ENCODE assay signal across 1 cellular context in the genomic region with DNA sequence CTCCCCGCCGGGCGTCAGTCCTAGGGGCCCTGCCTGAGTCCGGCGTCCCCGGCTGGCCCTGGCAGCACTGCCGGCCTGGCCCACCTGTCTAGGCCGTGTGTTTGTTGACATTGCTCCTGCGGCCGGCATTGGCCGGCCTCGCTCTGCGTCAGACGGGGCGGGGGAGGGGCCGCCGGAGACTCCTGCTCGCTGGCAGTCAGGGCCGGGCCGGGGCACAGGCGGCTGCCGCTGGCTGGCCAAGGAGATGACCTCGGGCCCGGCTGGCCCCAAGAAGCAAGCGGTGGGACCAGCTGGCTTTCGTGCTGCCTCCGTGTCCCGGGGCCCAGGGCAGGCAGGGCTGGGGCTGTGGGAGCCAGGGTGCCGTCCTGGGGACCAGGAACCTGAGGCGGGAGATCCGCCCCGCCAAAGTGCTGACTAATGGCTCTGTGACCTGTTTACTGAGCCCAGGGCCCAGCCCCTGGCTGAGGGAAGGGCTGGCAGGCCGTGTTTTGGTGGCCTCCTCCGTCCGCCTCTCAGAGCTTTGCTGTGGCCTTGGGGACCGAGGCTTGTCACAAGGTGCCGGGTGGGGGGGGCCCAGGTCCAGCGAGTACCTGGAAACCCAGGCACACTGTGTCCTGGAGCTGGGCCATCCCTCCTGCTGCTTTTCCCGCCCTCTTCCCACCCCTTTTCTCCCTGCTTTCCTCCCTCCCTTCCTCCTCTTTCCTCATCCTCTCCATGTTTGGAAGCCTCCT.
A peak's percentile ranks its signal among the peaks of the same experiment; 100 is the strongest.
TF ChIP-seq lines count a peak whose summit lies in the region.

No MANE protein-coding gene starts in this region.

TF ChIP-seq in K562, 482 proteins besides CTCF, POLR2A, EP300 and RAD21 (continued from another document and continues in another):
- TF ChIP-seq, protein P1, sequence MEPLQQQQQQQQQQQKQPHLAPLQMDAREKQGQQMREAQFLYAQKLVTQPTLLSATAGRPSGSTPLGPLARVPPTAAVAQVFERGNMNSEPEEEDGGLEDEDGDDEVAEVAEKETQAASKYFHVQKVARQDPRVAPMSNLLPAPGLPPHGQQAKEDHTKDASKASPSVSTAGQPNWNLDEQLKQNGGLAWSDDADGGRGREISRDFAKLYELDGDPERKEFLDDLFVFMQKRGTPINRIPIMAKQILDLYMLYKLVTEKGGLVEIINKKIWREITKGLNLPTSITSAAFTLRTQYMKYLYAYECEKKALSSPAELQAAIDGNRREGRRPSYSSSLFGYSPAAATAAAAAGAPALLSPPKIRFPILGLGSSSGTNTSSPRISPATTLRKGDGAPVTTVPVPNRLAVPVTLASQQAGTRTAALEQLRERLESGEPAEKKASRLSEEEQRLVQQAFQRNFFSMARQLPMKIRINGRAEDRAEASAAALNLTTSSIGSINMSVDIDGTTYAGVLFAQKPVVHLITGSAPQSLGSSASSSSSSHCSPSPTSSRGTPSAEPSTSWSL (CRISPR knock-in tag; IDR thresholded peaks at IDR 0.05; ENCODE audit: borderline replicate concordance): no peak
- TF ChIP-seq PTBP1 (IDR thresholded peaks at IDR 0.05; ENCODE audit: low read depth, low read length) (no peak), SPI1 (IDR thresholded peaks at IDR 0.05; ENCODE audit: borderline replicate concordance, low read depth, low read length) (no peak), MAZ (CRISPR knock-in tag; conservative IDR thresholded peaks at IDR 0.05 in 1 of 2, IDR thresholded peaks at IDR 0.05 in 1 of 2) (peak; percentile 60 to 89), NBN (IDR thresholded peaks at IDR 0.05; ENCODE audit: low read depth) (no peak), TBP (optimal IDR thresholded peaks at IDR 0.05; ENCODE audit: low read depth, low read length) (peak; percentile 41), HDAC3 (IDR thresholded peaks at IDR 0.05; ENCODE audit: borderline replicate concordance, partially characterized antibody) (no peak), CCNT2 (IDR thresholded peaks at IDR 0.05; ENCODE audit: borderline replicate concordance, extremely low read depth, insufficient read length, low read depth, low read length) (peak; percentile 89), PHF20 (IDR thresholded peaks at IDR 0.05; ENCODE audit: partially characterized antibody) (no peak), ZNF24 (IDR thresholded peaks at IDR 0.05) (no peak), IRF2 (CRISPR knock-in tag; IDR thresholded peaks at IDR 0.05) (no peak), NR2F6 (CRISPR knock-in tag; IDR thresholded peaks at IDR 0.05) (no peak), STAT5B (CRISPR knock-in tag; IDR thresholded peaks at IDR 0.05) (no peak), HMG20B (CRISPR knock-in tag; IDR thresholded peaks at IDR 0.05) (no peak), TCF3 (CRISPR knock-in tag; IDR thresholded peaks at IDR 0.05) (no peak), CBFA2T2 (conservative IDR thresholded peaks at IDR 0.05) (no peak), ZBTB8A (IDR thresholded peaks at IDR 0.05; ENCODE audit: partially characterized antibody) (no peak), POU5F1 (IDR thresholded peaks at IDR 0.05; ENCODE audit: borderline replicate concordance, low read depth, low read length, partially characterized antibody) (no peak), NELFE (IDR thresholded peaks at IDR 0.05; ENCODE audit: insufficient read depth, insufficient read length) (no peak), TCFL5 (CRISPR knock-in tag; conservative IDR thresholded peaks at IDR 0.05) (no peak), ZNF780A (CRISPR knock-in tag; IDR thresholded peaks at IDR 0.05) (no peak), NFE2 (IDR thresholded peaks at IDR 0.05; ENCODE audit: low read depth) (peak; percentile 96), MTA2 (IDR thresholded peaks at IDR 0.05; ENCODE audit: low read depth) (no peak), ATF7 (IDR thresholded peaks at IDR 0.05) (peak; percentile 76), ZNF253 (CRISPR knock-in tag; conservative IDR thresholded peaks at IDR 0.05) (no peak), ZNF124 (CRISPR knock-in tag; IDR thresholded peaks at IDR 0.05) (no peak), ZNF644 (tag; IDR thresholded peaks at IDR 0.05; ENCODE audit: low read depth) (no peak), ZNF175 (CRISPR knock-in tag; IDR thresholded peaks at IDR 0.05; ENCODE audit: low read depth) (no peak), ZNF311 (CRISPR knock-in tag; IDR thresholded peaks at IDR 0.05) (no peak), POLR2H (tag; IDR thresholded peaks at IDR 0.05; ENCODE audit: low read depth) (no peak), WHSC1 (IDR thresholded peaks at IDR 0.05; ENCODE audit: low read length) (no peak), ZC3H8 (IDR thresholded peaks at IDR 0.05) (no peak)
- TF ChIP-seq, protein P2, sequence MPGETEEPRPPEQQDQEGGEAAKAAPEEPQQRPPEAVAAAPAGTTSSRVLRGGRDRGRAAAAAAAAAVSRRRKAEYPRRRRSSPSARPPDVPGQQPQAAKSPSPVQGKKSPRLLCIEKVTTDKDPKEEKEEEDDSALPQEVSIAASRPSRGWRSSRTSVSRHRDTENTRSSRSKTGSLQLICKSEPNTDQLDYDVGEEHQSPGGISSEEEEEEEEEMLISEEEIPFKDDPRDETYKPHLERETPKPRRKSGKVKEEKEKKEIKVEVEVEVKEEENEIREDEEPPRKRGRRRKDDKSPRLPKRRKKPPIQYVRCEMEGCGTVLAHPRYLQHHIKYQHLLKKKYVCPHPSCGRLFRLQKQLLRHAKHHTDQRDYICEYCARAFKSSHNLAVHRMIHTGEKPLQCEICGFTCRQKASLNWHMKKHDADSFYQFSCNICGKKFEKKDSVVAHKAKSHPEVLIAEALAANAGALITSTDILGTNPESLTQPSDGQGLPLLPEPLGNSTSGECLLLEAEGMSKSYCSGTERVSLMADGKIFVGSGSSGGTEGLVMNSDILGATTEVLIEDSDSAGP (CRISPR knock-in tag; IDR thresholded peaks at IDR 0.05): no peak
- TF ChIP-seq, protein P3, sequence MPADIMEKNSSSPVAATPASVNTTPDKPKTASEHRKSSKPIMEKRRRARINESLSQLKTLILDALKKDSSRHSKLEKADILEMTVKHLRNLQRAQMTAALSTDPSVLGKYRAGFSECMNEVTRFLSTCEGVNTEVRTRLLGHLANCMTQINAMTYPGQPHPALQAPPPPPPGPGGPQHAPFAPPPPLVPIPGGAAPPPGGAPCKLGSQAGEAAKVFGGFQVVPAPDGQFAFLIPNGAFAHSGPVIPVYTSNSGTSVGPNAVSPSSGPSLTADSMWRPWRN (IDR thresholded peaks at IDR 0.05; ENCODE audit: low read depth): no peak
- TF ChIP-seq, protein P4, sequence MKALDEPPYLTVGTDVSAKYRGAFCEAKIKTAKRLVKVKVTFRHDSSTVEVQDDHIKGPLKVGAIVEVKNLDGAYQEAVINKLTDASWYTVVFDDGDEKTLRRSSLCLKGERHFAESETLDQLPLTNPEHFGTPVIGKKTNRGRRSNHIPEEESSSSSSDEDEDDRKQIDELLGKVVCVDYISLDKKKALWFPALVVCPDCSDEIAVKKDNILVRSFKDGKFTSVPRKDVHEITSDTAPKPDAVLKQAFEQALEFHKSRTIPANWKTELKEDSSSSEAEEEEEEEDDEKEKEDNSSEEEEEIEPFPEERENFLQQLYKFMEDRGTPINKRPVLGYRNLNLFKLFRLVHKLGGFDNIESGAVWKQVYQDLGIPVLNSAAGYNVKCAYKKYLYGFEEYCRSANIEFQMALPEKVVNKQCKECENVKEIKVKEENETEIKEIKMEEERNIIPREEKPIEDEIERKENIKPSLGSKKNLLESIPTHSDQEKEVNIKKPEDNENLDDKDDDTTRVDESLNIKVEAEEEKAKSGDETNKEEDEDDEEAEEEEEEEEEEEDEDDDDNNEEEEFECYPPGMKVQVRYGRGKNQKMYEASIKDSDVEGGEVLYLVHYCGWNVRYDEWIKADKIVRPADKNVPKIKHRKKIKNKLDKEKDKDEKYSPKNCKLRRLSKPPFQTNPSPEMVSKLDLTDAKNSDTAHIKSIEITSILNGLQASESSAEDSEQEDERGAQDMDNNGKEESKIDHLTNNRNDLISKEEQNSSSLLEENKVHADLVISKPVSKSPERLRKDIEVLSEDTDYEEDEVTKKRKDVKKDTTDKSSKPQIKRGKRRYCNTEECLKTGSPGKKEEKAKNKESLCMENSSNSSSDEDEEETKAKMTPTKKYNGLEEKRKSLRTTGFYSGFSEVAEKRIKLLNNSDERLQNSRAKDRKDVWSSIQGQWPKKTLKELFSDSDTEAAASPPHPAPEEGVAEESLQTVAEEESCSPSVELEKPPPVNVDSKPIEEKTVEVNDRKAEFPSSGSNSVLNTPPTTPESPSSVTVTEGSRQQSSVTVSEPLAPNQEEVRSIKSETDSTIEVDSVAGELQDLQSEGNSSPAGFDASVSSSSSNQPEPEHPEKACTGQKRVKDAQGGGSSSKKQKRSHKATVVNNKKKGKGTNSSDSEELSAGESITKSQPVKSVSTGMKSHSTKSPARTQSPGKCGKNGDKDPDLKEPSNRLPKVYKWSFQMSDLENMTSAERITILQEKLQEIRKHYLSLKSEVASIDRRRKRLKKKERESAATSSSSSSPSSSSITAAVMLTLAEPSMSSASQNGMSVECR (CRISPR knock-in tag; IDR thresholded peaks at IDR 0.05): peak; percentile 71
- TF ChIP-seq, protein P5, sequence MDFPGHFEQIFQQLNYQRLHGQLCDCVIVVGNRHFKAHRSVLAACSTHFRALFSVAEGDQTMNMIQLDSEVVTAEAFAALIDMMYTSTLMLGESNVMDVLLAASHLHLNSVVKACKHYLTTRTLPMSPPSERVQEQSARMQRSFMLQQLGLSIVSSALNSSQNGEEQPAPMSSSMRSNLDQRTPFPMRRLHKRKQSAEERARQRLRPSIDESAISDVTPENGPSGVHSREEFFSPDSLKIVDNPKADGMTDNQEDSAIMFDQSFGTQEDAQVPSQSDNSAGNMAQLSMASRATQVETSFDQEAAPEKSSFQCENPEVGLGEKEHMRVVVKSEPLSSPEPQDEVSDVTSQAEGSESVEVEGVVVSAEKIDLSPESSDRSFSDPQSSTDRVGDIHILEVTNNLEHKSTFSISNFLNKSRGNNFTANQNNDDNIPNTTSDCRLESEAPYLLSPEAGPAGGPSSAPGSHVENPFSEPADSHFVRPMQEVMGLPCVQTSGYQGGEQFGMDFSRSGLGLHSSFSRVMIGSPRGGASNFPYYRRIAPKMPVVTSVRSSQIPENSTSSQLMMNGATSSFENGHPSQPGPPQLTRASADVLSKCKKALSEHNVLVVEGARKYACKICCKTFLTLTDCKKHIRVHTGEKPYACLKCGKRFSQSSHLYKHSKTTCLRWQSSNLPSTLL (IDR thresholded peaks at IDR 0.05): no peak
- TF ChIP-seq, protein P6, sequence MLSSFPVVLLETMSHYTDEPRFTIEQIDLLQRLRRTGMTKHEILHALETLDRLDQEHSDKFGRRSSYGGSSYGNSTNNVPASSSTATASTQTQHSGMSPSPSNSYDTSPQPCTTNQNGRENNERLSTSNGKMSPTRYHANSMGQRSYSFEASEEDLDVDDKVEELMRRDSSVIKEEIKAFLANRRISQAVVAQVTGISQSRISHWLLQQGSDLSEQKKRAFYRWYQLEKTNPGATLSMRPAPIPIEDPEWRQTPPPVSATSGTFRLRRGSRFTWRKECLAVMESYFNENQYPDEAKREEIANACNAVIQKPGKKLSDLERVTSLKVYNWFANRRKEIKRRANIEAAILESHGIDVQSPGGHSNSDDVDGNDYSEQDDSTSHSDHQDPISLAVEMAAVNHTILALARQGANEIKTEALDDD (IDR thresholded peaks at IDR 0.05): no peak
- TF ChIP-seq, protein P7, sequence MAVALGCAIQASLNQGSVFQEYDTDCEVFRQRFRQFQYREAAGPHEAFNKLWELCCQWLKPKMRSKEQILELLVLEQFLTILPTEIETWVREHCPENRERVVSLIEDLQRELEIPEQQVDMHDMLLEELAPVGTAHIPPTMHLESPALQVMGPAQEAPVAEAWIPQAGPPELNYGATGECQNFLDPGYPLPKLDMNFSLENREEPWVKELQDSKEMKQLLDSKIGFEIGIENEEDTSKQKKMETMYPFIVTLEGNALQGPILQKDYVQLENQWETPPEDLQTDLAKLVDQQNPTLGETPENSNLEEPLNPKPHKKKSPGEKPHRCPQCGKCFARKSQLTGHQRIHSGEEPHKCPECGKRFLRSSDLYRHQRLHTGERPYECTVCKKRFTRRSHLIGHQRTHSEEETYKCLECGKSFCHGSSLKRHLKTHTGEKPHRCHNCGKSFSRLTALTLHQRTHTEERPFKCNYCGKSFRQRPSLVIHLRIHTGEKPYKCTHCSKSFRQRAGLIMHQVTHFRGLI (CRISPR knock-in tag; IDR thresholded peaks at IDR 0.05): no peak
- TF ChIP-seq, protein P8, sequence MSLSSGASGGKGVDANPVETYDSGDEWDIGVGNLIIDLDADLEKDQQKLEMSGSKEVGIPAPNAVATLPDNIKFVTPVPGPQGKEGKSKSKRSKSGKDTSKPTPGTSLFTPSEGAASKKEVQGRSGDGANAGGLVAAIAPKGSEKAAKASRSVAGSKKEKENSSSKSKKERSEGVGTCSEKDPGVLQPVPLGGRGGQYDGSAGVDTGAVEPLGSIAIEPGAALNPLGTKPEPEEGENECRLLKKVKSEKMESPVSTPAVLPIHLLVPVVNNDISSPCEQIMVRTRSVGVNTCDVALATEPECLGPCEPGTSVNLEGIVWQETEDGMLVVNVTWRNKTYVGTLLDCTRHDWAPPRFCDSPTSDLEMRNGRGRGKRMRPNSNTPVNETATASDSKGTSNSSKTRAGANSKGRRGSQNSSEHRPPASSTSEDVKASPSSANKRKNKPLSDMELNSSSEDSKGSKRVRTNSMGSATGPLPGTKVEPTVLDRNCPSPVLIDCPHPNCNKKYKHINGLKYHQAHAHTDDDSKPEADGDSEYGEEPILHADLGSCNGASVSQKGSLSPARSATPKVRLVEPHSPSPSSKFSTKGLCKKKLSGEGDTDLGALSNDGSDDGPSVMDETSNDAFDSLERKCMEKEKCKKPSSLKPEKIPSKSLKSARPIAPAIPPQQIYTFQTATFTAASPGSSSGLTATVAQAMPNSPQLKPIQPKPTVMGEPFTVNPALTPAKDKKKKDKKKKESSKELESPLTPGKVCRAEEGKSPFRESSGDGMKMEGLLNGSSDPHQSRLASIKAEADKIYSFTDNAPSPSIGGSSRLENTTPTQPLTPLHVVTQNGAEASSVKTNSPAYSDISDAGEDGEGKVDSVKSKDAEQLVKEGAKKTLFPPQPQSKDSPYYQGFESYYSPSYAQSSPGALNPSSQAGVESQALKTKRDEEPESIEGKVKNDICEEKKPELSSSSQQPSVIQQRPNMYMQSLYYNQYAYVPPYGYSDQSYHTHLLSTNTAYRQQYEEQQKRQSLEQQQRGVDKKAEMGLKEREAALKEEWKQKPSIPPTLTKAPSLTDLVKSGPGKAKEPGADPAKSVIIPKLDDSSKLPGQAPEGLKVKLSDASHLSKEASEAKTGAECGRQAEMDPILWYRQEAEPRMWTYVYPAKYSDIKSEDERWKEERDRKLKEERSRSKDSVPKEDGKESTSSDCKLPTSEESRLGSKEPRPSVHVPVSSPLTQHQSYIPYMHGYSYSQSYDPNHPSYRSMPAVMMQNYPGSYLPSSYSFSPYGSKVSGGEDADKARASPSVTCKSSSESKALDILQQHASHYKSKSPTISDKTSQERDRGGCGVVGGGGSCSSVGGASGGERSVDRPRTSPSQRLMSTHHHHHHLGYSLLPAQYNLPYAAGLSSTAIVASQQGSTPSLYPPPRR (CRISPR knock-in tag; IDR thresholded peaks at IDR 0.05; ENCODE audit: borderline replicate concordance): no peak
- TF ChIP-seq, protein P9, sequence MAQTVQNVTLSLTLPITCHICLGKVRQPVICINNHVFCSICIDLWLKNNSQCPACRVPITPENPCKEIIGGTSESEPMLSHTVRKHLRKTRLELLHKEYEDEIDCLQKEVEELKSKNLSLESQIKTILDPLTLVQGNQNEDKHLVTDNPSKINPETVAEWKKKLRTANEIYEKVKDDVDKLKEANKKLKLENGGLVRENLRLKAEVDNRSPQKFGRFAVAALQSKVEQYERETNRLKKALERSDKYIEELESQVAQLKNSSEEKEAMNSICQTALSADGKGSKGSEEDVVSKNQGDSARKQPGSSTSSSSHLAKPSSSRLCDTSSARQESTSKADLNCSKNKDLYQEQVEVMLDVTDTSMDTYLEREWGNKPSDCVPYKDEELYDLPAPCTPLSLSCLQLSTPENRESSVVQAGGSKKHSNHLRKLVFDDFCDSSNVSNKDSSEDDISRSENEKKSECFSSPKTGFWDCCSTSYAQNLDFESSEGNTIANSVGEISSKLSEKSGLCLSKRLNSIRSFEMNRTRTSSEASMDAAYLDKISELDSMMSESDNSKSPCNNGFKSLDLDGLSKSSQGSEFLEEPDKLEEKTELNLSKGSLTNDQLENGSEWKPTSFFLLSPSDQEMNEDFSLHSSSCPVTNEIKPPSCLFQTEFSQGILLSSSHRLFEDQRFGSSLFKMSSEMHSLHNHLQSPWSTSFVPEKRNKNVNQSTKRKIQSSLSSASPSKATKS (CRISPR knock-in tag; IDR thresholded peaks at IDR 0.05): no peak
